21 cellular contexts compared by ENCODE assay signal in genomic region chr19:35363001-35363590, GRCh38. TPM values are rescaled to one million over a fixed set of nuclear protein-coding genes. Genes with fewer than 3 reads are reported as not detected.
A peak's percentile ranks its signal among the peaks of the same experiment; 100 is the strongest.
DNase-seq lines count a peak whose midpoint lies in the region; ATAC-seq and TF ChIP-seq lines count a peak whose summit lies in the region.
"Had no signal": no experiment of that assay in that cellular context is flagged by ENCODE, and none has a peak within 500 bp of the region (broad histone marks: within the 10 kb centered on the region; RNA-seq: fewer than 3 reads in every experiment).

No MANE protein-coding gene starts in this region.

- H3K36me3 ChIP-seq in neural progenitor cell = no peaks in the 10 kb centered on the region
- no peaks in the 10 kb centered on the region for H3K36me3 ChIP-seq in upper lobe of right lung
- H3K36me3 ChIP-seq in neuronal stem cell (replicated peaks in 1 of 2; ENCODE audit: control insufficient read depth in 2 of 2, insufficient read depth in 2 of 2, low read length in 2 of 2) = no peaks in the 10 kb centered on the region

- H3K23ac ChIP-seq in H9 (ENCODE audit: insufficient read length, low read depth, low read length) = no peak overlapping the region
- H3K23ac ChIP-seq in neuronal stem cell (ENCODE audit: low read depth, low read length, poor library complexity) = no peak overlapping the region

- H3K56ac ChIP-seq in H9 (ENCODE audit: insufficient read length, low read depth, low read length) = no peak overlapping the region

- no peak overlapping the region for H3K18ac ChIP-seq in H9 (ENCODE audit: insufficient read length, low read depth, low read length)
- H3K18ac ChIP-seq in neuronal stem cell (ENCODE audit: low read length) = no peak overlapping the region

- no peaks in the 10 kb centered on the region for H3K79me1 ChIP-seq in H9 (ENCODE audit: insufficient read depth, low read depth, low read length, poor library complexity, severe bottlenecking)
- H3K79me1 ChIP-seq in neuronal stem cell (ENCODE audit: low read depth, low read length) = no peaks in the 10 kb centered on the region

- H3K4me1 ChIP-seq in H9 (ENCODE audit: insufficient read depth, low read length) (no peaks in the 10 kb centered on the region), neural progenitor cell (no peaks in the 10 kb centered on the region), upper lobe of right lung (peaks cover 2% of the 10 kb centered on the region), neuronal stem cell (ENCODE audit: control insufficient read depth in 2 of 2, insufficient read depth in 1 of 2, low read depth in 1 of 2, low read length in 2 of 2) (no peaks in the 10 kb centered on the region)
- H3K4me1 ChIP-seq: A549 had no signal

- ATAC-seq in upper lobe of right lung = no peak

- H3K9me3 Mint-ChIP-seq in H9 (no peaks in the 10 kb centered on the region), neural progenitor cell (no peaks in the 10 kb centered on the region)

- H3K27me3 ChIP-seq in H9 (ENCODE audit: insufficient read depth, low read length) (no peaks in the 10 kb centered on the region), neural progenitor cell (no peaks in the 10 kb centered on the region), upper lobe of right lung (no peaks in the 10 kb centered on the region), neuronal stem cell (ENCODE audit: control insufficient read depth in 3 of 3, insufficient read depth in 3 of 3, low read depth in 1 of 3, low read length in 3 of 3) (no peaks in the 10 kb centered on the region)

- H3K36me3 Mint-ChIP-seq in H9 (ENCODE audit: insufficient read depth in 1 of 3, low read depth in 3 of 3) (no peaks in the 10 kb centered on the region), neural progenitor cell (no peaks in the 10 kb centered on the region)
- H3K36me3 Mint-ChIP-seq: CD4-positive, CD25-positive, alpha-beta regulatory T cell had no signal

- H3K14ac ChIP-seq in H9 (ENCODE audit: insufficient read depth, low read length) (no peak overlapping the region), neuronal stem cell (ENCODE audit: low read length) (no peak overlapping the region)

- H3K9me3 ChIP-seq in H9 (ENCODE audit: control insufficient read depth, low read depth, low read length) (no peaks in the 10 kb centered on the region), neural progenitor cell (ENCODE audit: low read depth) (no peaks in the 10 kb centered on the region), upper lobe of right lung (no peaks in the 10 kb centered on the region), neuronal stem cell (replicated peaks in 1 of 2; ENCODE audit: control insufficient read depth in 2 of 2, insufficient read depth in 1 of 2, low read depth in 1 of 2, low read length in 2 of 2) (no peaks in the 10 kb centered on the region)
- H3K9me3 ChIP-seq: A549 had no signal

- H3K4me3 ChIP-seq in neural progenitor cell (no peak overlapping the region), upper lobe of right lung (no peak overlapping the region), neuronal stem cell (ENCODE audit: low read length in 2 of 2) (no peak overlapping the region)
- H3K4me3 ChIP-seq: A549 had no signal

- no peak overlapping the region for H3K4me3 Mint-ChIP-seq in H9
- H3K4me3 Mint-ChIP-seq in neural progenitor cell = no peak overlapping the region
- H3K4me3 Mint-ChIP-seq: CD4-positive, CD25-positive, alpha-beta regulatory T cell had no signal

- no peak overlapping the region for H4K91ac ChIP-seq in H9 (ENCODE audit: insufficient read length, low read depth, low read length)
- H4K91ac ChIP-seq in neuronal stem cell (ENCODE audit: low read depth, low read length, poor library complexity) = no peak overlapping the region

- peaks cover 1 to 3% of the 10 kb centered on the region in 2 experiments; a peak in 2 of 4 replicates for H3K4me1 Mint-ChIP-seq in H9
- H3K4me1 Mint-ChIP-seq in neural progenitor cell = peaks cover 8% of the 10 kb centered on the region

- H3K9ac ChIP-seq in H9 (ENCODE audit: extremely low read depth, insufficient read length, low read length) (no peak overlapping the region), neural progenitor cell (no peak overlapping the region), neuronal stem cell (ENCODE audit: low read depth, low read length, poor library complexity) (no peak overlapping the region)

- H3K27ac Mint-ChIP-seq in H9 = no peak overlapping the region
- peak overlapping the region; percentile 53 for H3K27ac Mint-ChIP-seq in neural progenitor cell
- H3K27ac Mint-ChIP-seq: CD4-positive, CD25-positive, alpha-beta regulatory T cell had no signal

- H3K4ac ChIP-seq in H9 (ENCODE audit: low read depth, low read length) = no peak overlapping the region
- no peak overlapping the region for H3K4ac ChIP-seq in neuronal stem cell (ENCODE audit: low read length)

- H2BK120ac ChIP-seq in H9 (ENCODE audit: low read depth, low read length, poor library complexity, severe bottlenecking) = no peak overlapping the region
- no peak overlapping the region for H2BK120ac ChIP-seq in neuronal stem cell (ENCODE audit: low read depth, low read length)

- H2BK15ac ChIP-seq in H9 (ENCODE audit: low read depth, low read length) (no peak overlapping the region), neuronal stem cell (ENCODE audit: low read length) (no peak overlapping the region)

- H2BK5ac ChIP-seq in H9 (ENCODE audit: insufficient read length, low read length) = no peak overlapping the region
- H2BK5ac ChIP-seq in neuronal stem cell (ENCODE audit: low read length) = no peak overlapping the region

- no peaks in the 10 kb centered on the region for H3K23me2 ChIP-seq in H9 (ENCODE audit: insufficient read length, low read depth, low read length, poor library complexity, severe bottlenecking)

- H2BK20ac ChIP-seq in H9 (ENCODE audit: low read depth, low read length, poor library complexity, severe bottlenecking) = no peak overlapping the region

- no peaks in the 10 kb centered on the region for H3F3A ChIP-seq in neural progenitor cell (ENCODE audit: low read depth)

- intact Hi-C loops in upper lobe of right lung (cut with DNase I) = no loop called here

- no peak overlapping the region for H3T11ph ChIP-seq in H9 (ENCODE audit: low read length)

- H3K27me3 Mint-ChIP-seq in H9 (ENCODE audit: low read depth) = peaks cover 10% of the 10 kb centered on the region
- no peaks in the 10 kb centered on the region for H3K27me3 Mint-ChIP-seq in neural progenitor cell (ENCODE audit: insufficient read depth, low read depth)

- no peaks in the 10 kb centered on the region for H3K79me2 ChIP-seq in H9 (ENCODE audit: insufficient read depth, low read length)
- H3K79me2 ChIP-seq in neural progenitor cell (ENCODE audit: low read depth) = no peaks in the 10 kb centered on the region

- no peak overlapping the region for H2AFZ ChIP-seq in H9 (ENCODE audit: low read length)
- H2AFZ ChIP-seq in neural progenitor cell (replicated peaks) = no peak overlapping the region
- H2AFZ ChIP-seq in neuronal stem cell (ENCODE audit: low read length) = no peak overlapping the region

- no peak overlapping the region for H2AK5ac ChIP-seq in H9 (ENCODE audit: insufficient read length, low read length)
- no peak overlapping the region for H2AK5ac ChIP-seq in neuronal stem cell (ENCODE audit: low read depth, low read length)

- H4K5ac ChIP-seq in H9 (ENCODE audit: insufficient read length, low read depth, low read length) = no peak overlapping the region

- H4K20me1 ChIP-seq in H9 (ENCODE audit: control insufficient read depth, insufficient read depth, insufficient read length) (no peaks in the 10 kb centered on the region), neural progenitor cell (ENCODE audit: low read depth) (no peaks in the 10 kb centered on the region)

- H3K4me2 ChIP-seq in H9 (ENCODE audit: insufficient read depth, insufficient read length, low read length) (no peak overlapping the region), neural progenitor cell (no peak overlapping the region), neuronal stem cell (ENCODE audit: insufficient read depth, low read length, poor library complexity, severe bottlenecking) (no peak overlapping the region)
- H3K4me2 ChIP-seq: A549 had no signal

- H2BK12ac ChIP-seq in H9 (ENCODE audit: insufficient read length, low read depth, low read length) = no peak overlapping the region
- H2BK12ac ChIP-seq in neuronal stem cell (ENCODE audit: low read length) = no peak overlapping the region

- H4K8ac ChIP-seq in H9 (replicated peaks; ENCODE audit: insufficient read length, low read depth, low read length) (no peak overlapping the region), neuronal stem cell (ENCODE audit: low read depth, low read length) (no peak overlapping the region)

- TF ChIP-seq CTCF in H9 (conservative IDR thresholded peaks at IDR 0.05) (no peak), neural progenitor cell (IDR thresholded peaks at IDR 0.05) (no peak), upper lobe of right lung (IDR thresholded peaks at IDR 0.05) (no peak)

- DNase-seq in activated T-cell treated with anti-CD3 and anti-CD28 coated beads, Interleukin-2, amount 50 U/mL, for 48 hours = peak; percentile 10 to 11
- DNase-seq in activated T-cell treated with anti-CD3 and anti-CD28 coated beads for 4 hours = no peak
- DNase-seq in H9 = peak; percentile 4
- no peak for DNase-seq in neural progenitor cell (ENCODE audit: low spot score)
- peak; percentile 54 for DNase-seq in upper lobe of right lung
- no peak for DNase-seq in hepatic stellate cell (ENCODE audit: low spot score)
- DNase-seq in neuronal stem cell (ENCODE audit: low spot score) = no peak
- DNase-seq in NCI-H1930 (lab: John Stamatoyannopoulos, UW) = no peak
- DNase-seq: CD4-positive, CD25-positive, alpha-beta regulatory T cell; Kasumi-1; NCI-H1694 treated with DMSO at 0.1 percent for 48 hours; NCI-H2107; NCI-H345; NCI-H524 treated with DMSO at 0.1 percent for 48 hours; NCI-H82; Right ventricle myocardium superior had no signal

- no peak overlapping the region for H3K27ac ChIP-seq in H9 (ENCODE audit: insufficient read length, low read depth, low read length)
- H3K27ac ChIP-seq in neural progenitor cell = no peak overlapping the region
- H3K27ac ChIP-seq in upper lobe of right lung = no peak overlapping the region
- H3K27ac ChIP-seq in neuronal stem cell (replicated peaks; ENCODE audit: low read length) = no peak overlapping the region
- H3K27ac ChIP-seq: A549 had no signal

- no CpG with 5 or more reads among the region's 11 CpGs for WGBS in H9 (ENCODE audit: extremely low coverage, insufficient read length, low lambda C conversion rate)
- WGBS in neuronal stem cell (ENCODE audit: extremely low coverage in 2 of 2, insufficient read length in 2 of 2, insufficient replicate concordance in 1 of 2), 2 donors = no CpG with 5 or more reads among the region's 11 CpGs

RNA-seq across cellular contexts. Expression of gene FFAR3, which starts 4.8 kb away (rescaled TPM):
- total RNA-seq in H9 (2021) (not detected in 2 replicates), neural progenitor cell (ENCODE audit: low replicate concordance) (not detected in 2 replicates), upper lobe of right lung (not detected)
- not detected for polyA plus RNA-seq in neuronal stem cell (2013, experiment 1 of 2)
- polyA plus RNA-seq in neuronal stem cell (2013, experiment 2 of 2) = not detected
- total RNA-seq: MCF 10A, Right ventricle myocardium superior, SK-MEL-5 had no signal
- polyA plus RNA-seq: A549, BJ had no signal

RNA-seq across cellular contexts. Expression of gene GPR42, which starts 7.8 kb away (rescaled TPM):
- total RNA-seq in H9 (2021) (not detected in 2 replicates), neural progenitor cell (ENCODE audit: low replicate concordance) (not detected in 2 replicates), upper lobe of right lung (not detected)
- polyA plus RNA-seq in neuronal stem cell (2013, experiment 1 of 2) = not detected
- not detected for polyA plus RNA-seq in neuronal stem cell (2013, experiment 2 of 2)
- total RNA-seq: CD4-positive, CD25-positive, alpha-beta regulatory T cell; MCF 10A; Right ventricle myocardium superior; SK-MEL-5 had no signal
- polyA plus RNA-seq: A549; BJ; CD4-positive, CD25-positive, alpha-beta regulatory T cell had no signal

RNA-seq across cellular contexts. Expression of gene FFAR1, which starts 15.4 kb away (rescaled TPM):
- total RNA-seq in H9 (2021) (not detected in 2 replicates), neural progenitor cell (ENCODE audit: low replicate concordance) (0.06 TPM in 1 of 2 replicates, not detected in the other), upper lobe of right lung (not detected)
- polyA plus RNA-seq in neuronal stem cell (2013, experiment 1 of 2) = not detected
- polyA plus RNA-seq in neuronal stem cell (2013, experiment 2 of 2) = not detected
- total RNA-seq: CD4-positive, CD25-positive, alpha-beta regulatory T cell; H4; MCF 10A; Right ventricle myocardium superior; SK-MEL-5 had no signal
- polyA plus RNA-seq: A549; BJ; CD4-positive, CD25-positive, alpha-beta regulatory T cell had no signal

RNA-seq across cellular contexts. Expression of gene CD22, which starts 34.1 kb away (rescaled TPM):
- total RNA-seq in H9 (2021) (not detected in 2 replicates), neural progenitor cell (ENCODE audit: low replicate concordance) (0.62 TPM in 1 of 2 replicates, not detected in the other), upper lobe of right lung (15.8 TPM)
- polyA plus RNA-seq in neuronal stem cell (2013, experiment 1 of 2) = not detected
- 0.04 TPM for polyA plus RNA-seq in neuronal stem cell (2013, experiment 2 of 2)
- polyA plus RNA-seq: BJ had no signal

Comparison
In these comparisons a context has a peak if more than half of its experiments do, and no peak if none do; other contexts are left out.
1. DNase-seq: peak in activated T-cell treated with anti-CD3 and anti-CD28 coated beads, Interleukin-2, amount 50 U/mL, for 48 hours (2 of 2), H9 (single experiment) and upper lobe of right lung (single experiment); none in activated T-cell treated with anti-CD3 and anti-CD28 coated beads for 4 hours (single experiment), neural progenitor cell (single experiment), hepatic stellate cell (single experiment), neuronal stem cell (single experiment) and NCI-H1930 (0 of 2).